ENCODE assay signal across 21 cellular contexts in genomic region chr12:220946-221550, GRCh38. TPM values are rescaled to one million over a fixed set of nuclear protein-coding genes. Genes with fewer than 3 reads are reported as not detected.
"Had no signal": no experiment of that assay in that cellular context is flagged by ENCODE, and none has a peak within 500 bp of the region (broad histone marks: within the 10 kb centered on the region; RNA-seq: fewer than 3 reads in every experiment).

No MANE protein-coding gene starts in this region.

- FAIRE-seq: endometrium, islet of Langerhans, urothelium cell line had no signal

- ATAC-seq: gastrocnemius medialis; heart right ventricle; naive thymus-derived CD4-positive, alpha-beta T cell had no signal

- H3K4me1 ChIP-seq: esophagus muscularis mucosa, gastrocnemius medialis, sigmoid colon had no signal

- H3K27ac ChIP-seq: esophagus muscularis mucosa, gastrocnemius medialis, heart right ventricle, sigmoid colon, skin epidermis had no signal

- H3K27me3 ChIP-seq: gastrocnemius medialis, heart right ventricle had no signal

- DNase-seq: effector memory CD4-positive, alpha-beta T cell; gastrocnemius medialis; heart right ventricle; hypothalamus; kidney glomerular epithelial cell; naive thymus-derived CD4-positive, alpha-beta T cell; occipital lobe; sigmoid colon; stimulated activated CD4-positive, alpha-beta T cell treated with anti-CD3 and anti-CD28 coated beads, Interleukin-12 subunit alpha, Interleukin-12 subunit beta, amount 100 ng/mL, for 4 hours; stimulated activated naive CD4-positive, alpha-beta T cell treated with Interleukin-2 at 50 U/mL for 16 hours; trophoblast cell had no signal

- H3K4me3 ChIP-seq: esophagus muscularis mucosa, gastrocnemius medialis, heart right ventricle, sigmoid colon, skin epidermis had no signal

- H3K36me3 ChIP-seq: esophagus muscularis mucosa, gastrocnemius medialis, heart right ventricle, sigmoid colon had no signal

- H3K9me3 ChIP-seq: esophagus muscularis mucosa, gastrocnemius medialis, heart right ventricle, sigmoid colon had no signal

RNA-seq across cellular contexts. Expression of gene SLC6A12, which starts 7.1 kb away (rescaled TPM):
- total RNA-seq: fibroblast of villous mesenchyme, lung microvascular endothelial cell, pulmonary artery endothelial cell had no signal
- polyA plus RNA-seq: naive thymus-derived CD4-positive, alpha-beta T cell had no signal

RNA-seq across cellular contexts. Expression of gene SLC6A13, which starts 41.6 kb away (rescaled TPM):
- total RNA-seq: esophagus muscularis mucosa, fibroblast of villous mesenchyme, lung microvascular endothelial cell, mesenteric fat pad, mononuclear cell, pulmonary artery endothelial cell had no signal
- polyA plus RNA-seq: naive thymus-derived CD4-positive, alpha-beta T cell had no signal
